1 cellular context compared by ENCODE assay signal in the genomic region with DNA sequence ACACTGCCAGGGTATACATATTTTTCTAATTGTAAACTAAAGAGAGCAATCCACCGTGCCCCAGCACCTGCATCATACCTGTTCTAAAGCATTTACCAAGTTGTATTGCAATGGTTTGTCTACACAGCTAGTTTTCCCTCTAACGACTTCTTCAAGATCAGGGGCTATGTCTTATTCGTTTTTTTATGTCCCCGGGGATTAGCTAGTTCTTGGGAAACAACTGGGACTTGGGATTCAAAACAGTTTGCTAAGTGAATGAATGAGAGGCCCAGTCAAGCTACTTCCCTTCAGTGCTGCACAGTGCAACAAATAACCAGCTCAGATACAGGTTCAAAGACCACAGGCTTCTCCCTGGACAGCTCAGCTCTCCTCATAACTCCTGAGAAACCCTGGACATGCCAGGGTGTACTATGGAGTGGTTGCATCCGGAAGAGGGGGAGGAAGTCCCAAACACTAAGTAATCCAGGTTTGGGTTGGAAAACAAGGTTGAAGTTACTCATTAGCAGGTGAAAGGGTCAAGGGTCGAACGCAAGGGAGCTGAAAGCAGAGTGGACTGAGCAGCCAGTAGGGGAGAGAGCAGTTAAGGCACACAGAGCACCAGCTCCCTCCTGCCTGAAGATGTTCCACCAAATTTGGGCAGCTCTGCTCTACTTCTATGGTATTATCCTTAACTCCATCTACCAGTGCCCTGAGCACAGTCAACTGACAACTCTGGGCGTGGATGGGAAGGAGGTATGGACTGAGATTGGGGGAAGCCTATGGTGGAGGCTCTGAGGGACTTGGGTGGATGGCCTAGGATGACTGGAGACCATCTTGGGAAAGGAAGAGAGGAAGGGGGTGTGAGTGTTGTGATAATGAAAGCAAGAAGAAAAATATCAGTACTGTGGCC.
A peak's percentile ranks its signal among the peaks of the same experiment; 100 is the strongest.
TF ChIP-seq lines count a peak whose summit lies in the region.

A gene (plus strand): TSS at position 546 of the 889 bp plus-strand sequence. CDS start 73 bp downstream, at position 619.

TF ChIP-seq in HepG2, 621 proteins besides CTCF, POLR2A, EP300 and RAD21 (continued from another document and continues in another):
- TF ChIP-seq, protein P1, sequence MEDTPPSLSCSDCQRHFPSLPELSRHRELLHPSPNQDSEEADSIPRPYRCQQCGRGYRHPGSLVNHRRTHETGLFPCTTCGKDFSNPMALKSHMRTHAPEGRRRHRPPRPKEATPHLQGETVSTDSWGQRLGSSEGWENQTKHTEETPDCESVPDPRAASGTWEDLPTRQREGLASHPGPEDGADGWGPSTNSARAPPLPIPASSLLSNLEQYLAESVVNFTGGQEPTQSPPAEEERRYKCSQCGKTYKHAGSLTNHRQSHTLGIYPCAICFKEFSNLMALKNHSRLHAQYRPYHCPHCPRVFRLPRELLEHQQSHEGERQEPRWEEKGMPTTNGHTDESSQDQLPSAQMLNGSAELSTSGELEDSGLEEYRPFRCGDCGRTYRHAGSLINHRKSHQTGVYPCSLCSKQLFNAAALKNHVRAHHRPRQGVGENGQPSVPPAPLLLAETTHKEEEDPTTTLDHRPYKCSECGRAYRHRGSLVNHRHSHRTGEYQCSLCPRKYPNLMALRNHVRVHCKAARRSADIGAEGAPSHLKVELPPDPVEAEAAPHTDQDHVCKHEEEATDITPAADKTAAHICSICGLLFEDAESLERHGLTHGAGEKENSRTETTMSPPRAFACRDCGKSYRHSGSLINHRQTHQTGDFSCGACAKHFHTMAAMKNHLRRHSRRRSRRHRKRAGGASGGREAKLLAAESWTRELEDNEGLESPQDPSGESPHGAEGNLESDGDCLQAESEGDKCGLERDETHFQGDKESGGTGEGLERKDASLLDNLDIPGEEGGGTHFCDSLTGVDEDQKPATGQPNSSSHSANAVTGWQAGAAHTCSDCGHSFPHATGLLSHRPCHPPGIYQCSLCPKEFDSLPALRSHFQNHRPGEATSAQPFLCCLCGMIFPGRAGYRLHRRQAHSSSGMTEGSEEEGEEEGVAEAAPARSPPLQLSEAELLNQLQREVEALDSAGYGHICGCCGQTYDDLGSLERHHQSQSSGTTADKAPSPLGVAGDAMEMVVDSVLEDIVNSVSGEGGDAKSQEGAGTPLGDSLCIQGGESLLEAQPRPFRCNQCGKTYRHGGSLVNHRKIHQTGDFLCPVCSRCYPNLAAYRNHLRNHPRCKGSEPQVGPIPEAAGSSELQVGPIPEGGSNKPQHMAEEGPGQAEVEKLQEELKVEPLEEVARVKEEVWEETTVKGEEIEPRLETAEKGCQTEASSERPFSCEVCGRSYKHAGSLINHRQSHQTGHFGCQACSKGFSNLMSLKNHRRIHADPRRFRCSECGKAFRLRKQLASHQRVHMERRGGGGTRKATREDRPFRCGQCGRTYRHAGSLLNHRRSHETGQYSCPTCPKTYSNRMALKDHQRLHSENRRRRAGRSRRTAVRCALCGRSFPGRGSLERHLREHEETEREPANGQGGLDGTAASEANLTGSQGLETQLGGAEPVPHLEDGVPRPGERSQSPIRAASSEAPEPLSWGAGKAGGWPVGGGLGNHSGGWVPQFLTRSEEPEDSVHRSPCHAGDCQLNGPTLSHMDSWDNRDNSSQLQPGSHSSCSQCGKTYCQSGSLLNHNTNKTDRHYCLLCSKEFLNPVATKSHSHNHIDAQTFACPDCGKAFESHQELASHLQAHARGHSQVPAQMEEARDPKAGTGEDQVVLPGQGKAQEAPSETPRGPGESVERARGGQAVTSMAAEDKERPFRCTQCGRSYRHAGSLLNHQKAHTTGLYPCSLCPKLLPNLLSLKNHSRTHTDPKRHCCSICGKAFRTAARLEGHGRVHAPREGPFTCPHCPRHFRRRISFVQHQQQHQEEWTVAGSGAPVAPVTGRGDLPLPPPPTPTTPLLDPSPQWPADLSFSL (CRISPR knock-in tag; IDR thresholded peaks at IDR 0.05) = no peak
- TF ChIP-seq SIN3A (IDR thresholded peaks at IDR 0.05; ENCODE audit: borderline replicate concordance, low read depth, low read length) = peak; percentile 91
- TF ChIP-seq ZMYM2 (CRISPR knock-in tag; IDR thresholded peaks at IDR 0.05) = peak; percentile 79; the same call in 1 of the 2 replicates
- TF ChIP-seq, protein P2, sequence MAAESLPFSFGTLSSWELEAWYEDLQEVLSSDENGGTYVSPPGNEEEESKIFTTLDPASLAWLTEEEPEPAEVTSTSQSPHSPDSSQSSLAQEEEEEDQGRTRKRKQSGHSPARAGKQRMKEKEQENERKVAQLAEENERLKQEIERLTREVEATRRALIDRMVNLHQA (CRISPR knock-in tag; IDR thresholded peaks at IDR 0.05) = no peak
- peak; percentile 99 for TF ChIP-seq PITX1 (CRISPR knock-in tag; IDR thresholded peaks at IDR 0.05)
- peak; percentile 69; the same call in 1 of the 2 replicates for TF ChIP-seq HOXA5 (CRISPR knock-in tag; IDR thresholded peaks at IDR 0.05)
- TF ChIP-seq ZNF460 (CRISPR knock-in tag; IDR thresholded peaks at IDR 0.05; ENCODE audit: borderline replicate concordance) = no peak; the same call in 1 of the 2 replicates
- TF ChIP-seq PAWR (CRISPR knock-in tag; IDR thresholded peaks at IDR 0.05; ENCODE audit: borderline replicate concordance) = no peak
- TF ChIP-seq ZNF703 (CRISPR knock-in tag; IDR thresholded peaks at IDR 0.05; ENCODE audit: borderline replicate concordance) = no peak
- TF ChIP-seq, protein P3, sequence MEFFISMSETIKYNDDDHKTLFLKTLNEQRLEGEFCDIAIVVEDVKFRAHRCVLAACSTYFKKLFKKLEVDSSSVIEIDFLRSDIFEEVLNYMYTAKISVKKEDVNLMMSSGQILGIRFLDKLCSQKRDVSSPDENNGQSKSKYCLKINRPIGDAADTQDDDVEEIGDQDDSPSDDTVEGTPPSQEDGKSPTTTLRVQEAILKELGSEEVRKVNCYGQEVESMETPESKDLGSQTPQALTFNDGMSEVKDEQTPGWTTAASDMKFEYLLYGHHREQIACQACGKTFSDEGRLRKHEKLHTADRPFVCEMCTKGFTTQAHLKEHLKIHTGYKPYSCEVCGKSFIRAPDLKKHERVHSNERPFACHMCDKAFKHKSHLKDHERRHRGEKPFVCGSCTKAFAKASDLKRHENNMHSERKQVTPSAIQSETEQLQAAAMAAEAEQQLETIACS (CRISPR knock-in tag; IDR thresholded peaks at IDR 0.05) = peak; percentile 53; the same call in 1 of the 2 replicates
- TF ChIP-seq CCDC6 (CRISPR knock-in tag; IDR thresholded peaks at IDR 0.05) = peak; percentile 87
- TF ChIP-seq SKI (IDR thresholded peaks at IDR 0.05; ENCODE audit: partially characterized antibody) = peak; percentile 10
- peak; percentile 88 for TF ChIP-seq ZNF501 (CRISPR knock-in tag; IDR thresholded peaks at IDR 0.05)
- TF ChIP-seq, protein P4, sequence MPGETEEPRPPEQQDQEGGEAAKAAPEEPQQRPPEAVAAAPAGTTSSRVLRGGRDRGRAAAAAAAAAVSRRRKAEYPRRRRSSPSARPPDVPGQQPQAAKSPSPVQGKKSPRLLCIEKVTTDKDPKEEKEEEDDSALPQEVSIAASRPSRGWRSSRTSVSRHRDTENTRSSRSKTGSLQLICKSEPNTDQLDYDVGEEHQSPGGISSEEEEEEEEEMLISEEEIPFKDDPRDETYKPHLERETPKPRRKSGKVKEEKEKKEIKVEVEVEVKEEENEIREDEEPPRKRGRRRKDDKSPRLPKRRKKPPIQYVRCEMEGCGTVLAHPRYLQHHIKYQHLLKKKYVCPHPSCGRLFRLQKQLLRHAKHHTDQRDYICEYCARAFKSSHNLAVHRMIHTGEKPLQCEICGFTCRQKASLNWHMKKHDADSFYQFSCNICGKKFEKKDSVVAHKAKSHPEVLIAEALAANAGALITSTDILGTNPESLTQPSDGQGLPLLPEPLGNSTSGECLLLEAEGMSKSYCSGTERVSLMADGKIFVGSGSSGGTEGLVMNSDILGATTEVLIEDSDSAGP (CRISPR knock-in tag; IDR thresholded peaks at IDR 0.05; ENCODE audit: borderline replicate concordance) = peak; percentile 85
- TF ChIP-seq, protein P5, sequence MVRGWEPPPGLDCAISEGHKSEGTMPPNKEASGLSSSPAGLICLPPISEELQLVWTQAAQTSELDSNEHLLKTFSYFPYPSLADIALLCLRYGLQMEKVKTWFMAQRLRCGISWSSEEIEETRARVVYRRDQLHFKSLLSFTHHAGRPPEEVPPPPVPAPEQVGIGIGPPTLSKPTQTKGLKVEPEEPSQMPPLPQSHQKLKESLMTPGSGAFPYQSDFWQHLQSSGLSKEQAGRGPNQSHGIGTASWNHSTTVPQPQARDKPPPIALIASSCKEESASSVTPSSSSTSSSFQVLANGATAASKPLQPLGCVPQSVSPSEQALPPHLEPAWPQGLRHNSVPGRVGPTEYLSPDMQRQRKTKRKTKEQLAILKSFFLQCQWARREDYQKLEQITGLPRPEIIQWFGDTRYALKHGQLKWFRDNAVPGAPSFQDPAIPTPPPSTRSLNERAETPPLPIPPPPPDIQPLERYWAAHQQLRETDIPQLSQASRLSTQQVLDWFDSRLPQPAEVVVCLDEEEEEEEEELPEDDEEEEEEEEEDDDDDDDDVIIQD (CRISPR knock-in tag; IDR thresholded peaks at IDR 0.05; ENCODE audit: low read depth) = peak; percentile 90
- TF ChIP-seq ZNF550 (CRISPR knock-in tag; IDR thresholded peaks at IDR 0.05; ENCODE audit: borderline replicate concordance) = peak; percentile 64; the same call in 1 of the 2 replicates
- peak; percentile 85 for TF ChIP-seq SRY (CRISPR knock-in tag; IDR thresholded peaks at IDR 0.05)
- no peak for TF ChIP-seq ZNF484 (CRISPR knock-in tag; IDR thresholded peaks at IDR 0.05; ENCODE audit: borderline replicate concordance, low read depth)
- no peak; the same call in 1 of the 2 replicates for TF ChIP-seq NFYB (CRISPR knock-in tag; IDR thresholded peaks at IDR 0.05)
- TF ChIP-seq ARNT2 (CRISPR knock-in tag; IDR thresholded peaks at IDR 0.05; ENCODE audit: low read depth) = no peak; the same call in 1 of the 2 replicates
- TF ChIP-seq, protein P6, sequence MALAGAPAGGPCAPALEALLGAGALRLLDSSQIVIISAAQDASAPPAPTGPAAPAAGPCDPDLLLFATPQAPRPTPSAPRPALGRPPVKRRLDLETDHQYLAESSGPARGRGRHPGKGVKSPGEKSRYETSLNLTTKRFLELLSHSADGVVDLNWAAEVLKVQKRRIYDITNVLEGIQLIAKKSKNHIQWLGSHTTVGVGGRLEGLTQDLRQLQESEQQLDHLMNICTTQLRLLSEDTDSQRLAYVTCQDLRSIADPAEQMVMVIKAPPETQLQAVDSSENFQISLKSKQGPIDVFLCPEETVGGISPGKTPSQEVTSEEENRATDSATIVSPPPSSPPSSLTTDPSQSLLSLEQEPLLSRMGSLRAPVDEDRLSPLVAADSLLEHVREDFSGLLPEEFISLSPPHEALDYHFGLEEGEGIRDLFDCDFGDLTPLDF (CRISPR knock-in tag; IDR thresholded peaks at IDR 0.05) = peak; percentile 71
- peak; percentile 70 for TF ChIP-seq ZBTB38 (CRISPR knock-in tag; IDR thresholded peaks at IDR 0.05)
- TF ChIP-seq ARNT (IDR thresholded peaks at IDR 0.05) = no peak
- TF ChIP-seq MAFG (CRISPR knock-in tag; IDR thresholded peaks at IDR 0.05) = no peak
- TF ChIP-seq RBAK (CRISPR knock-in tag; IDR thresholded peaks at IDR 0.05) = no peak
- no peak for TF ChIP-seq NRL (CRISPR knock-in tag; IDR thresholded peaks at IDR 0.05; ENCODE audit: borderline replicate concordance)
- TF ChIP-seq SP140L (CRISPR knock-in tag; IDR thresholded peaks at IDR 0.05; ENCODE audit: borderline replicate concordance) = peak; percentile 62; the same call in 1 of the 2 replicates
- TF ChIP-seq SRF (IDR thresholded peaks at IDR 0.05; ENCODE audit: low read depth, low read length) = peak; percentile 51
- peak; percentile 84 for TF ChIP-seq ZBTB7A (CRISPR knock-in tag; IDR thresholded peaks at IDR 0.05)
- TF ChIP-seq FOXK2 (IDR thresholded peaks at IDR 0.05) = peak; percentile 97
- no peak for TF ChIP-seq ZNF10 (CRISPR knock-in tag; IDR thresholded peaks at IDR 0.05; ENCODE audit: borderline replicate concordance, low read depth)
- TF ChIP-seq, protein P7, sequence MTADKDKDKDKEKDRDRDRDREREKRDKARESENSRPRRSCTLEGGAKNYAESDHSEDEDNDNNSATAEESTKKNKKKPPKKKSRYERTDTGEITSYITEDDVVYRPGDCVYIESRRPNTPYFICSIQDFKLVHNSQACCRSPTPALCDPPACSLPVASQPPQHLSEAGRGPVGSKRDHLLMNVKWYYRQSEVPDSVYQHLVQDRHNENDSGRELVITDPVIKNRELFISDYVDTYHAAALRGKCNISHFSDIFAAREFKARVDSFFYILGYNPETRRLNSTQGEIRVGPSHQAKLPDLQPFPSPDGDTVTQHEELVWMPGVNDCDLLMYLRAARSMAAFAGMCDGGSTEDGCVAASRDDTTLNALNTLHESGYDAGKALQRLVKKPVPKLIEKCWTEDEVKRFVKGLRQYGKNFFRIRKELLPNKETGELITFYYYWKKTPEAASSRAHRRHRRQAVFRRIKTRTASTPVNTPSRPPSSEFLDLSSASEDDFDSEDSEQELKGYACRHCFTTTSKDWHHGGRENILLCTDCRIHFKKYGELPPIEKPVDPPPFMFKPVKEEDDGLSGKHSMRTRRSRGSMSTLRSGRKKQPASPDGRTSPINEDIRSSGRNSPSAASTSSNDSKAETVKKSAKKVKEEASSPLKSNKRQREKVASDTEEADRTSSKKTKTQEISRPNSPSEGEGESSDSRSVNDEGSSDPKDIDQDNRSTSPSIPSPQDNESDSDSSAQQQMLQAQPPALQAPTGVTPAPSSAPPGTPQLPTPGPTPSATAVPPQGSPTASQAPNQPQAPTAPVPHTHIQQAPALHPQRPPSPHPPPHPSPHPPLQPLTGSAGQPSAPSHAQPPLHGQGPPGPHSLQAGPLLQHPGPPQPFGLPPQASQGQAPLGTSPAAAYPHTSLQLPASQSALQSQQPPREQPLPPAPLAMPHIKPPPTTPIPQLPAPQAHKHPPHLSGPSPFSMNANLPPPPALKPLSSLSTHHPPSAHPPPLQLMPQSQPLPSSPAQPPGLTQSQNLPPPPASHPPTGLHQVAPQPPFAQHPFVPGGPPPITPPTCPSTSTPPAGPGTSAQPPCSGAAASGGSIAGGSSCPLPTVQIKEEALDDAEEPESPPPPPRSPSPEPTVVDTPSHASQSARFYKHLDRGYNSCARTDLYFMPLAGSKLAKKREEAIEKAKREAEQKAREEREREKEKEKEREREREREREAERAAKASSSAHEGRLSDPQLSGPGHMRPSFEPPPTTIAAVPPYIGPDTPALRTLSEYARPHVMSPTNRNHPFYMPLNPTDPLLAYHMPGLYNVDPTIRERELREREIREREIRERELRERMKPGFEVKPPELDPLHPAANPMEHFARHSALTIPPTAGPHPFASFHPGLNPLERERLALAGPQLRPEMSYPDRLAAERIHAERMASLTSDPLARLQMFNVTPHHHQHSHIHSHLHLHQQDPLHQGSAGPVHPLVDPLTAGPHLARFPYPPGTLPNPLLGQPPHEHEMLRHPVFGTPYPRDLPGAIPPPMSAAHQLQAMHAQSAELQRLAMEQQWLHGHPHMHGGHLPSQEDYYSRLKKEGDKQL (CRISPR knock-in tag; IDR thresholded peaks at IDR 0.05; ENCODE audit: low read depth) = peak; percentile 83
- TF ChIP-seq ISL2 (CRISPR knock-in tag; IDR thresholded peaks at IDR 0.05) = peak; percentile 88; the same call in 1 of the 2 replicates
- TF ChIP-seq RBM22 (optimal IDR thresholded peaks at IDR 0.05; ENCODE audit: low read length) = peak; percentile 16
- TF ChIP-seq, protein P8, sequence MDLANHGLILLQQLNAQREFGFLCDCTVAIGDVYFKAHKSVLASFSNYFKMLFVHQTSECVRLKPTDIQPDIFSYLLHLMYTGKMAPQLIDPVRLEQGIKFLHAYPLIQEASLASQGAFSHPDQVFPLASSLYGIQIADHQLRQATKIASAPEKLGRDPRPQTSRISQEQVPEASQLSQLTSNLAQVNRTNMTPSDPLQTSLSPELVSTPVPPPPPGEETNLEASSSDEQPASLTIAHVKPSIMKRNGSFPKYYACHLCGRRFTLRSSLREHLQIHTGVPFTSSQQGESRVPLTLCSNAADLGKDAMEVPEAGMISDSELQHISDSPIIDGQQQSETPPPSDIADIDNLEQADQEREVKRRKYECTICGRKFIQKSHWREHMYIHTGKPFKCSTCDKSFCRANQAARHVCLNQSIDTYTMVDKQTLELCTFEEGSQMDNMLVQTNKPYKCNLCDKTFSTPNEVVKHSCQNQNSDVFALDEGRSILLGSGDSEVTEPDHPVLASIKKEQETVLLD (CRISPR knock-in tag; IDR thresholded peaks at IDR 0.05; ENCODE audit: low read depth) = no peak
